27 cellular contexts compared by ENCODE assay signal in genomic region chr16:52921104-52921503, GRCh38.
"Had no signal": no experiment of that assay in that cellular context is flagged by ENCODE, and none has a peak within 500 bp of the region (broad histone marks: within the 10 kb centered on the region; RNA-seq: fewer than 3 reads in every experiment).

No MANE protein-coding gene starts in this region.

- ATAC-seq: effector memory CD8-positive, alpha-beta T cell; esophagus mucosa; gastrocnemius medialis; heart right ventricle; left cardiac atrium; left lung; left ventricle myocardium superior; lower lobe of right lung; mucosa of descending colon had no signal

- H3K4me3 ChIP-seq: colonic mucosa, esophagus squamous epithelium, gastrocnemius medialis, heart right ventricle, left lung, lower lobe of right lung, mucosa of descending colon had no signal

- H3K27ac ChIP-seq: colonic mucosa, epithelial cell of prostate, esophagus squamous epithelium, gastrocnemius medialis, heart right ventricle, left lung, lower lobe of right lung had no signal

- H3K36me3 Mint-ChIP-seq: mesothelial cell of epicardium had no signal

- H3K27me3 ChIP-seq: colonic mucosa, esophagus squamous epithelium, gastrocnemius medialis, left lung had no signal

- H3K27me3 Mint-ChIP-seq: dendritic cell treated with granulocyte-macrophage colony-stimulating factor and Interleukin-4, amounts not matched to agents 40 ng/mL and 50 ng/mL, for 4 days had no signal

- H3K9me3 ChIP-seq: colonic mucosa, esophagus squamous epithelium, gastrocnemius medialis, left lung, lower lobe of right lung, mucosa of descending colon had no signal

- H3K36me3 ChIP-seq: colonic mucosa, esophagus squamous epithelium, gastrocnemius medialis, heart right ventricle, left lung, lower lobe of right lung had no signal

- H3K4me3 Mint-ChIP-seq: dendritic cell treated with granulocyte-macrophage colony-stimulating factor and Interleukin-4, amounts not matched to agents 40 ng/mL and 50 ng/mL, for 4 days; effector memory CD8-positive, alpha-beta T cell; endodermal cell; mesothelial cell of epicardium had no signal

- H3K4me1 ChIP-seq: colonic mucosa, esophagus squamous epithelium, gastrocnemius medialis, heart right ventricle, left lung, lower lobe of right lung had no signal

- FAIRE-seq: endometrium, islet of Langerhans, keratinocyte had no signal

- H3K4me1 Mint-ChIP-seq: endodermal cell, mesothelial cell of epicardium had no signal

- H3K27ac Mint-ChIP-seq: dendritic cell treated with granulocyte-macrophage colony-stimulating factor and Interleukin-4, amounts not matched to agents 40 ng/mL and 50 ng/mL, for 4 days; effector memory CD8-positive, alpha-beta T cell; endodermal cell; mesothelial cell of epicardium had no signal

- H3K9me3 Mint-ChIP-seq: dendritic cell treated with granulocyte-macrophage colony-stimulating factor and Interleukin-4, amounts not matched to agents 40 ng/mL and 50 ng/mL, for 4 days; effector memory CD8-positive, alpha-beta T cell; endodermal cell had no signal

- DNase-seq: colonic mucosa; cortex of kidney; effector CD8-positive, alpha-beta T cell; effector memory CD8-positive, alpha-beta T cell; endodermal cell; erythroblast; esophagus squamous epithelium; foreskin fibroblast; foreskin melanocyte; gastrocnemius medialis; glutamatergic neuron; head of caudate nucleus; heart right ventricle; hippocampal formation; left cardiac atrium; left lung; left ventricle myocardium superior; lower lobe of right lung; mesenchymal stem cell; mucosa of descending colon had no signal
